Comparison of ENCODE assay signal across 32 cellular contexts in the genomic region with DNA sequence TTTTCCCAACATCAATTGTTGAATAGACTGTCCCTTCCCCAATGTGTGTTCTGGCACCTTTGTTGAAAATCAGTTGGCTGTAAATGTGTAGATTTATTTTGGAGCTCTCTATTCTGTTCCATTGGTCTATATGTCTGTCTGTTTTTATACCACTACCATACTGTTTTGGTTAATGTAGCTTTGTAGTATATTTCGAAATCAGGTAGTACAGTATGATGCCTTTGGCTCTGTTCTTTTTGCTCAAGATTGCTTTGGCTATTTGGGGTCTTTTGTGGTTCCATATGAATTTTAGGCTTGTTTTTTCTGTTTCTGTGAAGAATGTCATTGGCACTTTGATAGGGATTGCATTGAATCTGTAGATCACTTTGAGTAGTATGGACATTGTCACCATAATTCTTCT.
"Had no signal": no experiment of that assay in that cellular context is flagged by ENCODE, and none has a peak within 500 bp of the region (broad histone marks: within the 10 kb centered on the region; RNA-seq: fewer than 3 reads in every experiment).

No MANE protein-coding gene starts in this region.

- H3K4me1 Mint-ChIP-seq: activated B cell treated with CpG ODN at 0.5 μM for 24 hours; activated CD4-positive, alpha-beta T cell treated with anti-CD3 and anti-CD28 coated beads, Interleukin-2, amount 10 ng/mL, durations not matched to agents 24 days and 14 days; activated naive CD4-positive, alpha-beta T cell treated with anti-CD3 and anti-CD28 coated beads, Interleukin-2, amount 10 ng/mL, durations not matched to agents 7 days and 5 days; activated naive CD4-positive, alpha-beta T cell treated with anti-CD3 and anti-CD28 coated beads, Interleukin-2, amount 50 U/mL, for 24 hours; activated naive CD8-positive, alpha-beta T cell treated with anti-CD3 and anti-CD28 coated beads for 36 hours had no signal

- H3K4me3 Mint-ChIP-seq: activated B cell treated with CpG ODN at 0.5 μM for 24 hours; activated CD4-positive, alpha-beta memory T cell treated with anti-CD3 and anti-CD28 coated beads for 36 hours; activated CD4-positive, alpha-beta T cell treated with anti-CD3 and anti-CD28 coated beads, Interleukin-2, amount 10 ng/mL, durations not matched to agents 24 days and 14 days; activated CD8-positive, alpha-beta T cell treated with anti-CD3 and anti-CD28 coated beads for 36 hours; activated naive CD4-positive, alpha-beta T cell treated with anti-CD3 and anti-CD28 coated beads, Interleukin-2, amount 10 ng/mL, durations not matched to agents 7 days and 5 days; activated naive CD4-positive, alpha-beta T cell treated with anti-CD3 and anti-CD28 coated beads, Interleukin-2, amount 50 U/mL, for 24 hours; activated naive CD8-positive, alpha-beta T cell treated with anti-CD3 and anti-CD28 coated beads for 36 hours; activated T-cell treated with anti-CD3 and anti-CD28 coated beads, Interleukin-2, amount 50 U/mL, for 4 hours; T-helper 1 cell treated with Interleukin-12 subunit alpha and Interleukin-12 subunit beta and Interleukin-4 antibody, amounts not matched to agents 30 μg/mL and 1 μg/mL, for 36 hours; T-helper 2 cell treated with Interferon-gamma antibody and Interleukin-4, amounts not matched to agents 5 μg/mL and 100 μg/mL, for 36 hours had no signal

- H3K36me3 Mint-ChIP-seq: activated CD4-positive, alpha-beta memory T cell treated with anti-CD3 and anti-CD28 coated beads for 36 hours; activated naive CD4-positive, alpha-beta T cell treated with anti-CD3 and anti-CD28 coated beads, Interleukin-2, amount 10 ng/mL, durations not matched to agents 7 days and 5 days; activated naive CD4-positive, alpha-beta T cell treated with anti-CD3 and anti-CD28 coated beads, Interleukin-2, amount 50 U/mL, for 24 hours; activated naive CD8-positive, alpha-beta T cell treated with anti-CD3 and anti-CD28 coated beads for 36 hours had no signal

- DNase-seq: activated B cell treated with CpG ODN at 0.5 μM for 24 hours; activated CD4-positive, alpha-beta memory T cell treated with anti-CD3 and anti-CD28 coated beads for 36 hours; activated CD4-positive, alpha-beta T cell treated with anti-CD3 and anti-CD28 coated beads for 4 hours; activated CD4-positive, alpha-beta T cell treated with anti-CD3 and anti-CD28 coated beads, Interleukin-2, amount 10 ng/mL, durations not matched to agents 24 days and 14 days; activated CD4-positive, alpha-beta T cell treated with anti-CD3 and anti-CD28 coated beads, Interleukin-2, amount 50 U/mL, for 1 hour; activated CD4-positive, alpha-beta T cell treated with anti-CD3 and anti-CD28 coated beads, Interleukin-2, amount 50 U/mL, for 4 hours; activated CD4-positive, CD25-positive, alpha-beta regulatory T cell treated with anti-CD3 and anti-CD28 coated beads, Interleukin-2, amount 50 U/mL, for 72 hours; activated CD8-positive, alpha-beta memory T cell treated with anti-CD3 and anti-CD28 coated beads, Interleukin-2, amount 50 U/mL, for 4 hours; activated CD8-positive, alpha-beta T cell treated with anti-CD3 and anti-CD28 coated beads for 36 hours; activated effector memory CD4-positive, alpha-beta T cell treated with Interleukin-2 at 50 U/mL for 16 hours; activated gamma-delta T cell; activated naive CD4-positive, alpha-beta T cell treated with anti-CD3 and anti-CD28 coated beads, Interleukin-2, amount 10 ng/mL, durations not matched to agents 7 days and 5 days; activated naive CD4-positive, alpha-beta T cell treated with Interleukin-2 at 50 U/mL for 16 hours; activated naive CD8-positive, alpha-beta T cell treated with anti-CD3 and anti-CD28 coated beads for 36 hours; activated T-cell treated with anti-CD3 and anti-CD28 coated beads for 4 hours; activated T-cell treated with anti-CD3 and anti-CD28 coated beads, Interleukin-2, amount 50 U/mL, for 1 hour; activated T-cell treated with anti-CD3 and anti-CD28 coated beads, Interleukin-2, amount 50 U/mL, for 4 hours; amniotic stem cell; aorta; body of pancreas; brain microvascular endothelial cell; central memory CD4-positive, alpha-beta T cell; T-helper 1 cell; T-helper 2 cell; T-helper 9 cell had no signal

- H3K27ac ChIP-seq: adrenal gland, body of pancreas, brain microvascular endothelial cell, breast epithelium, VCaP had no signal

- H3K27me3 Mint-ChIP-seq: activated CD4-positive, alpha-beta memory T cell treated with anti-CD3 and anti-CD28 coated beads for 36 hours; activated naive CD8-positive, alpha-beta T cell treated with anti-CD3 and anti-CD28 coated beads for 36 hours had no signal

- H3K4me1 ChIP-seq: body of pancreas, breast epithelium had no signal

- ATAC-seq: activated CD8-positive, alpha-beta T cell treated with anti-CD3 and anti-CD28 coated beads for 36 hours; activated T-cell treated with anti-CD3 and anti-CD28 coated beads, Interleukin-2, amount 50 U/mL, for 4 hours; body of pancreas had no signal

- H3K36me3 ChIP-seq: brain microvascular endothelial cell, breast epithelium had no signal

- H3K27me3 ChIP-seq: adrenal gland, body of pancreas, brain microvascular endothelial cell, breast epithelium had no signal

- H3K9me3 ChIP-seq: adrenal gland, body of pancreas, breast epithelium had no signal

- H3K4me3 ChIP-seq: adrenal gland, body of pancreas, breast epithelium had no signal

- H3K9me3 Mint-ChIP-seq: activated CD4-positive, alpha-beta T cell treated with anti-CD3 and anti-CD28 coated beads, Interleukin-2, amount 10 ng/mL, durations not matched to agents 24 days and 14 days; activated naive CD4-positive, alpha-beta T cell treated with anti-CD3 and anti-CD28 coated beads, Interleukin-2, amount 50 U/mL, for 24 hours had no signal

- H3K27ac Mint-ChIP-seq: activated B cell treated with CpG ODN at 0.5 μM for 24 hours; activated CD4-positive, alpha-beta memory T cell treated with anti-CD3 and anti-CD28 coated beads for 36 hours; activated CD4-positive, alpha-beta T cell treated with anti-CD3 and anti-CD28 coated beads, Interleukin-2, amount 10 ng/mL, durations not matched to agents 24 days and 14 days; activated CD8-positive, alpha-beta T cell treated with anti-CD3 and anti-CD28 coated beads for 36 hours; activated naive CD4-positive, alpha-beta T cell treated with anti-CD3 and anti-CD28 coated beads, Interleukin-2, amount 10 ng/mL, durations not matched to agents 7 days and 5 days; activated naive CD4-positive, alpha-beta T cell treated with anti-CD3 and anti-CD28 coated beads, Interleukin-2, amount 50 U/mL, for 24 hours; activated naive CD8-positive, alpha-beta T cell treated with anti-CD3 and anti-CD28 coated beads for 36 hours; activated T-helper 2 cell treated with anti-CD3 and anti-CD28 coated beads, Interferon-gamma antibody, Interleukin-2, Interleukin-4, amounts not matched to agents 10 μg/mL and 5 μg/mL and 100 μg/mL, durations not matched to agents 14 hours and 24 hours and 36 hours; T-helper 1 cell treated with Interleukin-12 subunit alpha and Interleukin-12 subunit beta and Interleukin-4 antibody, amounts not matched to agents 30 μg/mL and 1 μg/mL, for 36 hours; T-helper 2 cell treated with Interferon-gamma antibody and Interleukin-4, amounts not matched to agents 5 μg/mL and 100 μg/mL, for 36 hours had no signal
